Comparison of ENCODE assay signal across 8 cellular contexts in the genomic region with DNA sequence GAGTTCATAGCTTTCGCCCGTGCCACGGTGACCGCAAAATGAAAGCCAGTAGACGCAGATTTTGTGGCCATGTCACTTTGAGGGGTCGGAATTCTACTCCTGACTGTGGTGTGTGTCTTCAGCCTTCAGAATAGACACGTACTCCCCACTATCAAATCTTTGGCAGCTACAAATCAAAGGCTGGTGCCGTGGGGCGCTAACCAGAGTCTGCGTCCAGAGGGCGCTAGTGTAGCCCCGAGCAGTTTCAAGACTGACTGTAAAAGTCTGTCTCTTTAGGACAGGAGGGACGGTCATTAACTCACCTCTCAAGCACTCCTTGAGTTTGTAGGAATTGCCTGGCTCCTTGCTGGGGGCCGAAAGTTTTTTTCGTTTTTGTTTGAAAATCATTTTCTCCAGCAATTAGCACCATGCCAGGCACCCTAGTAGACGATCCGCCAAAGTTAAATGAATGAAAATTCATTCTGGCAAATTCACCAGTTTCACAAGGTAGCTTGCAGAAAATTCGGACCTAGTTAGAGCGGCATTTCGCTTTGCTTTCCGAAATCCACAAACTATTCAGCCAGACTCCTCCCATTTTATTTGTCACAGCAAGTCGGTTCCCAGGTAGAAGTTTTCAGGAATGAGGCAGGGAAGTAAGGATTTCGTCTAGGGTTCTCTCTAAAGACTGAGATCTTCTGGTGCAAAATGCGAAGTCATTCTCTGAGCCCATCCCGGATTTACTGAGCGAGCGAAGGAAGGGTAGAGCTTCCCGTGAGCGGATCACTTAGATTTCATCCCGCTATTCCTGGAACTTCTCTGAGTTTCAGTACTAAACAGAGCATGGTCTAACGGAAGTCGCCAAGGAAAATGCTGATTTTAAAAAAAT. TPM values are rescaled to one million over a fixed set of nuclear protein-coding genes. Genes with fewer than 3 reads are reported as not detected.
DNase-seq lines count a peak whose midpoint lies in the region; ATAC-seq, FAIRE-seq and TF ChIP-seq lines count a peak whose summit lies in the region.
"Had no signal": no experiment of that assay in that cellular context is flagged by ENCODE, and none has a peak within 500 bp of the region (broad histone marks: within the 10 kb centered on the region; RNA-seq: fewer than 3 reads in every experiment).

No MANE protein-coding gene starts in this region.

- ATAC-seq in GM18909 (IDR thresholded peaks at IDR 0.05; ENCODE audit: poor library complexity, unreplicated experiment) (peak; percentile 70), mucosa of descending colon (peak; percentile 79)

- H3K27me3 Mint-ChIP-seq in IgD-negative memory B cell, result peaks cover 60% of the 10 kb centered on the region
- H3K27me3 Mint-ChIP-seq in stimulated activated naive CD8-positive, alpha-beta T cell treated with anti-CD3 and anti-CD28 coated beads, Interleukin-15, Interleukin-2, amounts not matched to agents 100 ng/mL and 50 ng/mL, for 24 hours, result peaks cover 77% of the 10 kb centered on the region

- no peaks in the 10 kb centered on the region for H3K9me3 Mint-ChIP-seq in IgD-negative memory B cell
- H3K9me3 Mint-ChIP-seq in stimulated activated naive CD8-positive, alpha-beta T cell treated with anti-CD3 and anti-CD28 coated beads, Interleukin-15, Interleukin-2, amounts not matched to agents 100 ng/mL and 50 ng/mL, for 24 hours, result no peaks in the 10 kb centered on the region

- no peaks in the 10 kb centered on the region for H3K9me3 ChIP-seq in mucosa of descending colon

- TF ChIP-seq CTCF in mucosa of descending colon (IDR thresholded peaks at IDR 0.05), result peak; percentile 58

- H3K36me3 Mint-ChIP-seq in IgD-negative memory B cell, result no peaks in the 10 kb centered on the region
- H3K36me3 Mint-ChIP-seq in stimulated activated naive CD8-positive, alpha-beta T cell treated with anti-CD3 and anti-CD28 coated beads, Interleukin-15, Interleukin-2, amounts not matched to agents 100 ng/mL and 50 ng/mL, for 24 hours (ENCODE audit: low read depth), result no peaks in the 10 kb centered on the region

- H3K27ac Mint-ChIP-seq in IgD-negative memory B cell, result no peak overlapping the region
- peak overlapping the region; percentile 40 for H3K27ac Mint-ChIP-seq in stimulated activated naive CD8-positive, alpha-beta T cell treated with anti-CD3 and anti-CD28 coated beads, Interleukin-15, Interleukin-2, amounts not matched to agents 100 ng/mL and 50 ng/mL, for 24 hours

- no peaks in the 10 kb centered on the region for H3K36me3 ChIP-seq in mucosa of descending colon (ENCODE audit: low read depth)

- peak overlapping the region; percentile 14 to 87 (median 73) for H3K4me3 Mint-ChIP-seq in IgD-negative memory B cell
- H3K4me3 Mint-ChIP-seq in stimulated activated naive CD8-positive, alpha-beta T cell treated with anti-CD3 and anti-CD28 coated beads, Interleukin-15, Interleukin-2, amounts not matched to agents 100 ng/mL and 50 ng/mL, for 24 hours, result peak overlapping the region; percentile 78

- intact Hi-C loops in mucosa of descending colon (cut with DNase I, micrococcal nuclease), result no loop called here

- FAIRE-seq in GM12892 (lab: Jason Lieb, UNC), result no peak
- FAIRE-seq: endometrium had no signal

- peak; percentile 80 for DNase-seq in activated CD4-positive, alpha-beta T cell treated with anti-CD3 and anti-CD28 coated beads for 48 hours
- peak; percentile 12 for DNase-seq in effector CD4-positive, alpha-beta T cell
- DNase-seq in mucosa of descending colon (peak in 2 of 3 donors; percentile 72 to 74), GM12892 (ENCODE audit: insufficient read length) (no peak)

- peaks cover 13% of the 10 kb centered on the region for H3K4me1 ChIP-seq in mucosa of descending colon (ENCODE audit: low read depth)

- peaks cover 15 to 24% (median 18%) of the 10 kb centered on the region in 3 donors for H3K4me1 Mint-ChIP-seq in IgD-negative memory B cell
- H3K4me1 Mint-ChIP-seq in stimulated activated naive CD8-positive, alpha-beta T cell treated with anti-CD3 and anti-CD28 coated beads, Interleukin-15, Interleukin-2, amounts not matched to agents 100 ng/mL and 50 ng/mL, for 24 hours (ENCODE audit: low read depth), result peaks cover 31% of the 10 kb centered on the region

- no peak for TF ChIP-seq POLR2A in GM12892 (IDR thresholded peaks at IDR 0.05; ENCODE audit: low read depth, low read length)

- no peak overlapping the region for H3K4me3 ChIP-seq in mucosa of descending colon

RNA-seq across cellular contexts. Expression of a gene that starts 2.8 kb away (rescaled TPM):
- not detected for polyA plus RNA-seq in IgD-negative memory B cell
- under 1 TPM in 1 of 3 donors, not detected in 2; 0.85 TPM for total RNA-seq in mucosa of descending colon
- polyA plus RNA-seq in GM12892 (2012; ENCODE audit: missing spikeins), result not detected
